3 cellular contexts compared by ENCODE assay signal in the genomic region with DNA sequence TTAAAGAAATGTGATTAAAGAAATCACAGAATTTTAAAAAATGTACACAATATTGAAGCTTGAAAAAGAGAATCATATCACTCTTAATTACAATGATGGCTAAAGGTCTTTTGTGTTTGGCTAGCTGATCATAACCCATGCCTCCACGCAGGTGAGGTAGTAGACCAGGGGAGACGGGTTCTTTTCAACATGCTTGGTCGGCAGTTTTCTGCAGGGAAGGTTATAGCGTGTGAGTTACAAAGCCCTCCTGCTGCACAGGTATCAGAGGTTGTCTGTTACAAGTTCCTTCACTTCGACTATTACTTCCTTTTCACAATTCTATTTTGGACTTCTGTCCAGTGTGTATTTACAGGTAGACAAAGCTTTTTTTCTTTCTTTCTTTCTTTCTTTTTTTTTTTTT.
A peak's percentile ranks its signal among the peaks of the same experiment; 100 is the strongest.
TF ChIP-seq lines count a peak whose summit lies in the region.

No MANE protein-coding gene starts in this region.

TF ChIP-seq in A549, 52 proteins besides CTCF, POLR2A, EP300 and RAD21:
- peak; percentile 52 for TF ChIP-seq MAFK (IDR thresholded peaks at IDR 0.05; ENCODE audit: partially characterized antibody)
- TF ChIP-seq TP53 (CRISPR knock-in tag; IDR thresholded peaks at IDR 0.05) = no peak
TF ChIP-seq in A549: peak in this region for 1.

TF ChIP-seq in GM23338, 12 proteins besides CTCF, POLR2A, EP300 and RAD21 (continues in another document):
- TF ChIP-seq STAT1 (IDR thresholded peaks at IDR 0.05; ENCODE audit: unreplicated experiment) = no peak
- TF ChIP-seq, protein P1, sequence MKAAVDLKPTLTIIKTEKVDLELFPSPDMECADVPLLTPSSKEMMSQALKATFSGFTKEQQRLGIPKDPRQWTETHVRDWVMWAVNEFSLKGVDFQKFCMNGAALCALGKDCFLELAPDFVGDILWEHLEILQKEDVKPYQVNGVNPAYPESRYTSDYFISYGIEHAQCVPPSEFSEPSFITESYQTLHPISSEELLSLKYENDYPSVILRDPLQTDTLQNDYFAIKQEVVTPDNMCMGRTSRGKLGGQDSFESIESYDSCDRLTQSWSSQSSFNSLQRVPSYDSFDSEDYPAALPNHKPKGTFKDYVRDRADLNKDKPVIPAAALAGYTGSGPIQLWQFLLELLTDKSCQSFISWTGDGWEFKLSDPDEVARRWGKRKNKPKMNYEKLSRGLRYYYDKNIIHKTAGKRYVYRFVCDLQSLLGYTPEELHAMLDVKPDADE (IDR thresholded peaks at IDR 0.05) = no peak
- TF ChIP-seq, protein P2, sequence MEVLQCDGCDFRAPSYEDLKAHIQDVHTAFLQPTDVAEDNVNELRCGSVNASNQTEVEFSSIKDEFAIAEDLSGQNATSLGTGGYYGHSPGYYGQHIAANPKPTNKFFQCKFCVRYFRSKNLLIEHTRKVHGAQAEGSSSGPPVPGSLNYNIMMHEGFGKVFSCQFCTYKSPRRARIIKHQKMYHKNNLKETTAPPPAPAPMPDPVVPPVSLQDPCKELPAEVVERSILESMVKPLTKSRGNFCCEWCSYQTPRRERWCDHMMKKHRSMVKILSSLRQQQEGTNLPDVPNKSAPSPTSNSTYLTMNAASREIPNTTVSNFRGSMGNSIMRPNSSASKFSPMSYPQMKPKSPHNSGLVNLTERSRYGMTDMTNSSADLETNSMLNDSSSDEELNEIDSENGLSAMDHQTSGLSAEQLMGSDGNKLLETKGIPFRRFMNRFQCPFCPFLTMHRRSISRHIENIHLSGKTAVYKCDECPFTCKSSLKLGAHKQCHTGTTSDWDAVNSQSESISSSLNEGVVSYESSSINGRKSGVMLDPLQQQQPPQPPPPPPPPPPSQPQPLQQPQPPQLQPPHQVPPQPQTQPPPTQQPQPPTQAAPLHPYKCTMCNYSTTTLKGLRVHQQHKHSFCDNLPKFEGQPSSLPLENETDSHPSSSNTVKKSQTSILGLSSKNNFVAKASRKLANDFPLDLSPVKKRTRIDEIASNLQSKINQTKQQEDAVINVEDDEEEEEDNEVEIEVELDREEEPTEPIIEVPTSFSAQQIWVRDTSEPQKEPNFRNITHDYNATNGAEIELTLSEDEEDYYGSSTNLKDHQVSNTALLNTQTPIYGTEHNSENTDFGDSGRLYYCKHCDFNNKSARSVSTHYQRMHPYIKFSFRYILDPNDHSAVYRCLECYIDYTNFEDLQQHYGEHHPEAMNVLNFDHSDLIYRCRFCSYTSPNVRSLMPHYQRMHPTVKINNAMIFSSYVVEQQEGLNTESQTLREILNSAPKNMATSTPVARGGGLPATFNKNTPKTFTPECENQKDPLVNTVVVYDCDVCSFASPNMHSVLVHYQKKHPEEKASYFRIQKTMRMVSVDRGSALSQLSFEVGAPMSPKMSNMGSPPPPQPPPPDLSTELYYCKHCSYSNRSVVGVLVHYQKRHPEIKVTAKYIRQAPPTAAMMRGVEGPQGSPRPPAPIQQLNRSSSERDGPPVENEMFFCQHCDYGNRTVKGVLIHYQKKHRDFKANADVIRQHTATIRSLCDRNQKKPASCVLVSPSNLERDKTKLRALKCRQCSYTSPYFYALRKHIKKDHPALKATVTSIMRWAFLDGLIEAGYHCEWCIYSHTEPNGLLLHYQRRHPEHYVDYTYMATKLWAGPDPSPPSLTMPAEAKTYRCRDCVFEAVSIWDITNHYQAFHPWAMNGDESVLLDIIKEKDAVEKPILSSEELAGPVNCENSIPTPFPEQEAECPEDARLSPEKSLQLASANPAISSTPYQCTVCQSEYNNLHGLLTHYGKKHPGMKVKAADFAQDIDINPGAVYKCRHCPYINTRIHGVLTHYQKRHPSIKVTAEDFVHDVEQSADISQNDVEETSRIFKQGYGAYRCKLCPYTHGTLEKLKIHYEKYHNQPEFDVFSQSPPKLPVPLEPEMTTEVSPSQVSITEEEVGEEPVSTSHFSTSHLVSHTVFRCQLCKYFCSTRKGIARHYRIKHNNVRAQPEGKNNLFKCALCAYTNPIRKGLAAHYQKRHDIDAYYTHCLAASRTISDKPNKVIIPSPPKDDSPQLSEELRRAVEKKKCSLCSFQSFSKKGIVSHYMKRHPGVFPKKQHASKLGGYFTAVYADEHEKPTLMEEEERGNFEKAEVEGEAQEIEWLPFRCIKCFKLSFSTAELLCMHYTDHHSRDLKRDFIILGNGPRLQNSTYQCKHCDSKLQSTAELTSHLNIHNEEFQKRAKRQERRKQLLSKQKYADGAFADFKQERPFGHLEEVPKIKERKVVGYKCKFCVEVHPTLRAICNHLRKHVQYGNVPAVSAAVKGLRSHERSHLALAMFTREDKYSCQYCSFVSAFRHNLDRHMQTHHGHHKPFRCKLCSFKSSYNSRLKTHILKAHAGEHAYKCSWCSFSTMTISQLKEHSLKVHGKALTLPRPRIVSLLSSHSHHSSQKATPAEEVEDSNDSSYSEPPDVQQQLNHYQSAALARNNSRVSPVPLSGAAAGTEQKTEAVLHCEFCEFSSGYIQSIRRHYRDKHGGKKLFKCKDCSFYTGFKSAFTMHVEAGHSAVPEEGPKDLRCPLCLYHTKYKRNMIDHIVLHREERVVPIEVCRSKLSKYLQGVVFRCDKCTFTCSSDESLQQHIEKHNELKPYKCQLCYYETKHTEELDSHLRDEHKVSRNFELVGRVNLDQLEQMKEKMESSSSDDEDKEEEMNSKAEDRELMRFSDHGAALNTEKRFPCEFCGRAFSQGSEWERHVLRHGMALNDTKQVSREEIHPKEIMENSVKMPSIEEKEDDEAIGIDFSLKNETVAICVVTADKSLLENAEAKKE (CRISPR knock-in tag; IDR thresholded peaks at IDR 0.05) = no peak
- no peak for TF ChIP-seq ZNF331 (CRISPR knock-in tag; IDR thresholded peaks at IDR 0.05; ENCODE audit: low read depth)
- TF ChIP-seq POLR2AphosphoS5 (IDR thresholded peaks at IDR 0.05; ENCODE audit: low read depth) = no peak
- TF ChIP-seq NANOG (IDR thresholded peaks at IDR 0.05; ENCODE audit: borderline replicate concordance) = no peak
- no peak for TF ChIP-seq ZNF114 (CRISPR knock-in tag; IDR thresholded peaks at IDR 0.05)
- TF ChIP-seq EZH2phosphoT487 (IDR thresholded peaks at IDR 0.05; ENCODE audit: unreplicated experiment) = no peak
- TF ChIP-seq, protein P3, sequence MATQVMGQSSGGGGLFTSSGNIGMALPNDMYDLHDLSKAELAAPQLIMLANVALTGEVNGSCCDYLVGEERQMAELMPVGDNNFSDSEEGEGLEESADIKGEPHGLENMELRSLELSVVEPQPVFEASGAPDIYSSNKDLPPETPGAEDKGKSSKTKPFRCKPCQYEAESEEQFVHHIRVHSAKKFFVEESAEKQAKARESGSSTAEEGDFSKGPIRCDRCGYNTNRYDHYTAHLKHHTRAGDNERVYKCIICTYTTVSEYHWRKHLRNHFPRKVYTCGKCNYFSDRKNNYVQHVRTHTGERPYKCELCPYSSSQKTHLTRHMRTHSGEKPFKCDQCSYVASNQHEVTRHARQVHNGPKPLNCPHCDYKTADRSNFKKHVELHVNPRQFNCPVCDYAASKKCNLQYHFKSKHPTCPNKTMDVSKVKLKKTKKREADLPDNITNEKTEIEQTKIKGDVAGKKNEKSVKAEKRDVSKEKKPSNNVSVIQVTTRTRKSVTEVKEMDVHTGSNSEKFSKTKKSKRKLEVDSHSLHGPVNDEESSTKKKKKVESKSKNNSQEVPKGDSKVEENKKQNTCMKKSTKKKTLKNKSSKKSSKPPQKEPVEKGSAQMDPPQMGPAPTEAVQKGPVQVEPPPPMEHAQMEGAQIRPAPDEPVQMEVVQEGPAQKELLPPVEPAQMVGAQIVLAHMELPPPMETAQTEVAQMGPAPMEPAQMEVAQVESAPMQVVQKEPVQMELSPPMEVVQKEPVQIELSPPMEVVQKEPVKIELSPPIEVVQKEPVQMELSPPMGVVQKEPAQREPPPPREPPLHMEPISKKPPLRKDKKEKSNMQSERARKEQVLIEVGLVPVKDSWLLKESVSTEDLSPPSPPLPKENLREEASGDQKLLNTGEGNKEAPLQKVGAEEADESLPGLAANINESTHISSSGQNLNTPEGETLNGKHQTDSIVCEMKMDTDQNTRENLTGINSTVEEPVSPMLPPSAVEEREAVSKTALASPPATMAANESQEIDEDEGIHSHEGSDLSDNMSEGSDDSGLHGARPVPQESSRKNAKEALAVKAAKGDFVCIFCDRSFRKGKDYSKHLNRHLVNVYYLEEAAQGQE (IDR thresholded peaks at IDR 0.05; ENCODE audit: unreplicated experiment) = no peak

TF ChIP-seq in H1, 55 proteins besides CTCF, POLR2A, EP300 and RAD21:
- TF ChIP-seq TBP (IDR thresholded peaks at IDR 0.05; ENCODE audit: low read depth, low read length) (no peak), MAFK (IDR thresholded peaks at IDR 0.05; ENCODE audit: low read depth, low read length) (peak; percentile 89)
